ENCODE assay signal across 9 cellular contexts in genomic region chr2:15730545-15731212, GRCh38.
DNase-seq lines count a peak whose midpoint lies in the region; ATAC-seq and TF ChIP-seq lines count a peak whose summit lies in the region.
"Had no signal": no experiment of that assay in that cellular context is flagged by ENCODE, and none has a peak within 500 bp of the region (broad histone marks: within the 10 kb centered on the region; RNA-seq: fewer than 3 reads in every experiment).

No MANE protein-coding gene starts in this region.

- TF ChIP-seq CTCF in foreskin keratinocyte (conservative IDR thresholded peaks at IDR 0.05) (no peak), parathyroid adenoma (IDR thresholded peaks at IDR 0.05) (no peak)

- no peaks in the 10 kb centered on the region for H3K9me3 ChIP-seq in parathyroid adenoma (ENCODE audit: control insufficient read depth, low read length)

- H2AFZ ChIP-seq in parathyroid adenoma = no peak overlapping the region

- no peaks in the 10 kb centered on the region for H3K79me2 ChIP-seq in parathyroid adenoma

- no peak overlapping the region for H3K4me3 ChIP-seq in parathyroid adenoma (ENCODE audit: low read depth, low read length)

- H3K4me1 ChIP-seq in foreskin keratinocyte (no peaks in the 10 kb centered on the region), parathyroid adenoma (peaks cover 16% of the 10 kb centered on the region)

- H3K36me3 ChIP-seq in parathyroid adenoma (ENCODE audit: control insufficient read depth, insufficient read depth, low read length) = no peaks in the 10 kb centered on the region

- DNase-seq in NCI-H345 (lab: John Stamatoyannopoulos, UW) (peak; percentile 9), NCI-H345 treated with DMSO at 0.1 percent for 48 hours (lab: John Stamatoyannopoulos, UW; ENCODE audit: unreplicated experiment) (no peak), SHP77 (lab: John Stamatoyannopoulos, UW) (peak; percentile 81 to 90), foreskin keratinocyte (peak; percentile 60 to 84), T-helper 2 cell (no peak)
- no peak for DNase-seq in activated CD8-positive, alpha-beta memory T cell treated with anti-CD3 and anti-CD28 coated beads for 24 hours
- DNase-seq: CD4-positive, CD25-positive, alpha-beta regulatory T cell had no signal

- H3K4me2 ChIP-seq in parathyroid adenoma (ENCODE audit: low read length) = peak overlapping the region; percentile 7

- ATAC-seq in HG03139 (IDR thresholded peaks at IDR 0.05; ENCODE audit: unreplicated experiment) (peak; percentile 37), foreskin keratinocyte (peak; percentile 88)

- H3K27ac ChIP-seq in foreskin keratinocyte (no peak overlapping the region), parathyroid adenoma (peak overlapping the region; percentile 41)

- H3K9ac ChIP-seq in parathyroid adenoma = no peak overlapping the region

- H3K27me3 ChIP-seq in foreskin keratinocyte (peaks cover 52% of the 10 kb centered on the region), parathyroid adenoma (ENCODE audit: control insufficient read depth, insufficient read depth, low read length) (no peaks in the 10 kb centered on the region)

Comparison
In these comparisons a context has a peak if more than half of its experiments do, and no peak if none do; other contexts are left out.
1. DNase-seq: peak in NCI-H345 (single experiment), SHP77 (2 of 2) and foreskin keratinocyte (2 of 2); none in NCI-H345 treated with DMSO at 0.1 percent for 48 hours (single experiment), T-helper 2 cell (0 of 5) and activated CD8-positive, alpha-beta memory T cell treated with anti-CD3 and anti-CD28 coated beads for 24 hours (single experiment).